In genomic region chr2:69070987-69071386, GRCh38 we compare ENCODE assay signal across 23 cellular contexts. TPM values are rescaled to one million over a fixed set of nuclear protein-coding genes. Genes with fewer than 3 reads are reported as not detected.
"Had no signal": no experiment of that assay in that cellular context is flagged by ENCODE, and none has a peak within 500 bp of the region (broad histone marks: within the 10 kb centered on the region; RNA-seq: fewer than 3 reads in every experiment).

No MANE protein-coding gene starts in this region.

- H3K36me3 Mint-ChIP-seq: naive thymus-derived CD4-positive, alpha-beta T cell had no signal

- H3K4me3 ChIP-seq: dorsolateral prefrontal cortex, esophagus squamous epithelium, gastroesophageal sphincter, sigmoid colon, skin epidermis, stomach, uterus had no signal

- H3K9me3 ChIP-seq: esophagus squamous epithelium, gastroesophageal sphincter, neutrophil, sigmoid colon, stomach, uterus had no signal

- ATAC-seq: effector memory CD8-positive, alpha-beta T cell; gastroesophageal sphincter; left lobe of liver; naive thymus-derived CD4-positive, alpha-beta T cell had no signal

- H3K27ac Mint-ChIP-seq: effector memory CD8-positive, alpha-beta T cell; naive thymus-derived CD4-positive, alpha-beta T cell; type B pancreatic cell had no signal

- H3K27ac ChIP-seq: dorsolateral prefrontal cortex, epithelial cell of prostate, neutrophil, skin epidermis, stomach, uterus had no signal

- H3K4me1 Mint-ChIP-seq: naive thymus-derived CD4-positive, alpha-beta T cell had no signal

- H3K27me3 ChIP-seq: dorsolateral prefrontal cortex, esophagus squamous epithelium, gastroesophageal sphincter, neutrophil, sigmoid colon, stomach, uterus had no signal

- H3K4me3 Mint-ChIP-seq: effector memory CD8-positive, alpha-beta T cell; naive thymus-derived CD4-positive, alpha-beta T cell; nephron progenitor cell; type B pancreatic cell had no signal

- H3K4me1 ChIP-seq: uterus had no signal

- H3K27me3 Mint-ChIP-seq: type B pancreatic cell had no signal

- DNase-seq: cortex of kidney; dorsolateral prefrontal cortex; effector memory CD8-positive, alpha-beta T cell; esophagus squamous epithelium; foreskin fibroblast; glutamatergic neuron; islet precursor cell; mammary epithelial cell; naive thymus-derived CD4-positive, alpha-beta T cell; nephron progenitor cell; posterior cingulate gyrus; sigmoid colon; stimulated activated CD4-positive, alpha-beta T cell treated with anti-CD3 and anti-CD28 coated beads, Interleukin-12 subunit alpha, Interleukin-12 subunit beta, amount 100 ng/mL, for 4 hours; stimulated activated naive CD4-positive, alpha-beta T cell; stomach; substantia nigra; uterus had no signal

- H3K9me3 Mint-ChIP-seq: effector memory CD8-positive, alpha-beta T cell; type B pancreatic cell had no signal

- H3K36me3 ChIP-seq: esophagus squamous epithelium, neutrophil, uterus had no signal

RNA-seq across cellular contexts. Expression of gene ANTXR1, which starts 58.0 kb away (rescaled TPM):
- total RNA-seq: naive thymus-derived CD4-positive, alpha-beta T cell had no signal
